Comparison of ENCODE assay signal across 8 cellular contexts in genomic region chr15:78033864-78034263, GRCh38. TPM values are rescaled to one million over a fixed set of nuclear protein-coding genes. Genes with fewer than 3 reads are reported as not detected.
DNase-seq lines count a peak whose midpoint lies in the region; ATAC-seq and TF ChIP-seq lines count a peak whose summit lies in the region.

No MANE protein-coding gene starts in this region.

- CTCF ChIA-PET in activated naive CD4-positive, alpha-beta T cell treated with anti-CD3 and anti-CD28 coated beads, Interleukin-2, amount 10 ng/mL, durations not matched to agents 7 days and 5 days (lab: Charles Lee), result interaction anchor here (1.2 to 4.0 kb wide), 11 partner anchors 9 to 75 kb away, joined by 3 to 33 read pairs (median 5); no protein-coding TSS in a partner anchor
- CTCF ChIA-PET in RWPE1 (lab: Yijun Ruan, JAX), result interaction anchor here (0.6 kb wide), 1 partner anchor 889 kb away, joined by 3 read pairs; no protein-coding TSS in a partner anchor

- in situ Hi-C loops in GM13976 (cut with MboI; ENCODE audit: low sequenced_read_pairs, unreplicated experiment), result no loop called here

- POLR2A ChIA-PET in RWPE1 (lab: Yijun Ruan, JAX; ENCODE audit: low non-redundant PET), result no interaction called here

- H3K4me1 ChIP-seq in GM23338 (ENCODE audit: insufficient read depth), result no peaks in the 10 kb centered on the region

- peak; percentile 16 for ATAC-seq in GM18517 (IDR thresholded peaks at IDR 0.05; ENCODE audit: unreplicated experiment)
- ATAC-seq in GM23338, result no peak

- DNase-seq in NCI-H2081 treated with DMSO at 0.1 percent for 48 hours (lab: John Stamatoyannopoulos, UW) (peak; percentile 65), posterior vena cava (ENCODE audit: low spot score) (peak; percentile 2), GM23338 (ENCODE audit: low spot score) (no peak), SIG-M5 treated with dmso at 0.1 percent for 504 hours (lab: John Stamatoyannopoulos, UW; ENCODE audit: unreplicated experiment) (no peak), GM13976 (ENCODE audit: low spot score) (no peak), RWPE1 (ENCODE audit: low spot score) (no peak)
- DNase-seq in activated naive CD4-positive, alpha-beta T cell treated with anti-CD3 and anti-CD28 coated beads, Interleukin-2, amount 10 ng/mL, durations not matched to agents 7 days and 5 days, result no peak

- no peak overlapping the region for H3K4me2 ChIP-seq in GM23338

- H3K9me2 ChIP-seq in GM23338 (ENCODE audit: insufficient read depth), result no peaks in the 10 kb centered on the region

- no peaks in the 10 kb centered on the region for H3F3A ChIP-seq in GM23338 (replicated peaks; ENCODE audit: low read depth)

- H4K20me1 ChIP-seq in GM23338 (replicated peaks; ENCODE audit: insufficient read depth), result no peaks in the 10 kb centered on the region

- H3K36me3 Mint-ChIP-seq in activated naive CD4-positive, alpha-beta T cell treated with anti-CD3 and anti-CD28 coated beads, Interleukin-2, amount 10 ng/mL, durations not matched to agents 7 days and 5 days, result peaks cover 57% of the 10 kb centered on the region
- H3K36me3 Mint-ChIP-seq in GM23338 (ENCODE audit: low read depth), result no peaks in the 10 kb centered on the region

- no peaks in the 10 kb centered on the region for H3K27me3 ChIP-seq in GM23338 (ENCODE audit: insufficient read depth)

- H3K4me1 Mint-ChIP-seq in activated naive CD4-positive, alpha-beta T cell treated with anti-CD3 and anti-CD28 coated beads, Interleukin-2, amount 10 ng/mL, durations not matched to agents 7 days and 5 days, result peaks cover 73% of the 10 kb centered on the region
- peaks cover 11% of the 10 kb centered on the region for H3K4me1 Mint-ChIP-seq in GM23338

- no peak overlapping the region for H2AFZ ChIP-seq in GM23338

- no peak overlapping the region for H3K4me3 Mint-ChIP-seq in activated naive CD4-positive, alpha-beta T cell treated with anti-CD3 and anti-CD28 coated beads, Interleukin-2, amount 10 ng/mL, durations not matched to agents 7 days and 5 days
- H3K4me3 Mint-ChIP-seq in GM23338, result no peak overlapping the region

- intact Hi-C loops in posterior vena cava (cut with DNase I), result no loop called here

- peak overlapping the region; percentile 24 for H3K27ac Mint-ChIP-seq in activated naive CD4-positive, alpha-beta T cell treated with anti-CD3 and anti-CD28 coated beads, Interleukin-2, amount 10 ng/mL, durations not matched to agents 7 days and 5 days
- H3K27ac Mint-ChIP-seq in GM23338, result no peak overlapping the region

- no peak for TF ChIP-seq CTCF in GM23338 (conservative IDR thresholded peaks at IDR 0.05; ENCODE audit: low read depth in 2 of 2)
- no peak for TF ChIP-seq CTCF in GM13976 (IDR thresholded peaks at IDR 0.05; ENCODE audit: borderline replicate concordance, control extremely low read depth, extremely low read depth, insufficient read depth, missing control alignments)
- no peak for TF ChIP-seq CTCF in RWPE1 (conservative IDR thresholded peaks at IDR 0.05; ENCODE audit: low read depth)

- H3K36me3 ChIP-seq in GM23338 (ENCODE audit: insufficient read depth), result no peaks in the 10 kb centered on the region

- no peaks in the 10 kb centered on the region for H3K27me3 Mint-ChIP-seq in activated naive CD4-positive, alpha-beta T cell treated with anti-CD3 and anti-CD28 coated beads, Interleukin-2, amount 10 ng/mL, durations not matched to agents 7 days and 5 days
- H3K27me3 Mint-ChIP-seq in GM23338 (ENCODE audit: insufficient read depth, low read depth, poor library complexity), result peaks cover 2% of the 10 kb centered on the region

- H3K27ac ChIP-seq in GM23338 (ENCODE audit: low read depth) (no peak overlapping the region), RWPE1 (no peak overlapping the region)

- no peaks in the 10 kb centered on the region for H3K9me3 Mint-ChIP-seq in activated naive CD4-positive, alpha-beta T cell treated with anti-CD3 and anti-CD28 coated beads, Interleukin-2, amount 10 ng/mL, durations not matched to agents 7 days and 5 days
- no peaks in the 10 kb centered on the region for H3K9me3 Mint-ChIP-seq in GM23338

- no peak overlapping the region for H3K4me3 ChIP-seq in GM23338

- H3K79me2 ChIP-seq in GM23338 (replicated peaks; ENCODE audit: insufficient read depth), result no peaks in the 10 kb centered on the region

TF ChIP-seq in GM23338, 12 proteins besides CTCF, POLR2A, EP300 and RAD21 (continues in another document):
- no peak for TF ChIP-seq ETS1 (IDR thresholded peaks at IDR 0.05)
- no peak for TF ChIP-seq EZH2phosphoT487 (IDR thresholded peaks at IDR 0.05; ENCODE audit: unreplicated experiment)
- no peak for TF ChIP-seq ZNF331 (CRISPR knock-in tag; IDR thresholded peaks at IDR 0.05; ENCODE audit: low read depth)
- TF ChIP-seq, protein P1, sequence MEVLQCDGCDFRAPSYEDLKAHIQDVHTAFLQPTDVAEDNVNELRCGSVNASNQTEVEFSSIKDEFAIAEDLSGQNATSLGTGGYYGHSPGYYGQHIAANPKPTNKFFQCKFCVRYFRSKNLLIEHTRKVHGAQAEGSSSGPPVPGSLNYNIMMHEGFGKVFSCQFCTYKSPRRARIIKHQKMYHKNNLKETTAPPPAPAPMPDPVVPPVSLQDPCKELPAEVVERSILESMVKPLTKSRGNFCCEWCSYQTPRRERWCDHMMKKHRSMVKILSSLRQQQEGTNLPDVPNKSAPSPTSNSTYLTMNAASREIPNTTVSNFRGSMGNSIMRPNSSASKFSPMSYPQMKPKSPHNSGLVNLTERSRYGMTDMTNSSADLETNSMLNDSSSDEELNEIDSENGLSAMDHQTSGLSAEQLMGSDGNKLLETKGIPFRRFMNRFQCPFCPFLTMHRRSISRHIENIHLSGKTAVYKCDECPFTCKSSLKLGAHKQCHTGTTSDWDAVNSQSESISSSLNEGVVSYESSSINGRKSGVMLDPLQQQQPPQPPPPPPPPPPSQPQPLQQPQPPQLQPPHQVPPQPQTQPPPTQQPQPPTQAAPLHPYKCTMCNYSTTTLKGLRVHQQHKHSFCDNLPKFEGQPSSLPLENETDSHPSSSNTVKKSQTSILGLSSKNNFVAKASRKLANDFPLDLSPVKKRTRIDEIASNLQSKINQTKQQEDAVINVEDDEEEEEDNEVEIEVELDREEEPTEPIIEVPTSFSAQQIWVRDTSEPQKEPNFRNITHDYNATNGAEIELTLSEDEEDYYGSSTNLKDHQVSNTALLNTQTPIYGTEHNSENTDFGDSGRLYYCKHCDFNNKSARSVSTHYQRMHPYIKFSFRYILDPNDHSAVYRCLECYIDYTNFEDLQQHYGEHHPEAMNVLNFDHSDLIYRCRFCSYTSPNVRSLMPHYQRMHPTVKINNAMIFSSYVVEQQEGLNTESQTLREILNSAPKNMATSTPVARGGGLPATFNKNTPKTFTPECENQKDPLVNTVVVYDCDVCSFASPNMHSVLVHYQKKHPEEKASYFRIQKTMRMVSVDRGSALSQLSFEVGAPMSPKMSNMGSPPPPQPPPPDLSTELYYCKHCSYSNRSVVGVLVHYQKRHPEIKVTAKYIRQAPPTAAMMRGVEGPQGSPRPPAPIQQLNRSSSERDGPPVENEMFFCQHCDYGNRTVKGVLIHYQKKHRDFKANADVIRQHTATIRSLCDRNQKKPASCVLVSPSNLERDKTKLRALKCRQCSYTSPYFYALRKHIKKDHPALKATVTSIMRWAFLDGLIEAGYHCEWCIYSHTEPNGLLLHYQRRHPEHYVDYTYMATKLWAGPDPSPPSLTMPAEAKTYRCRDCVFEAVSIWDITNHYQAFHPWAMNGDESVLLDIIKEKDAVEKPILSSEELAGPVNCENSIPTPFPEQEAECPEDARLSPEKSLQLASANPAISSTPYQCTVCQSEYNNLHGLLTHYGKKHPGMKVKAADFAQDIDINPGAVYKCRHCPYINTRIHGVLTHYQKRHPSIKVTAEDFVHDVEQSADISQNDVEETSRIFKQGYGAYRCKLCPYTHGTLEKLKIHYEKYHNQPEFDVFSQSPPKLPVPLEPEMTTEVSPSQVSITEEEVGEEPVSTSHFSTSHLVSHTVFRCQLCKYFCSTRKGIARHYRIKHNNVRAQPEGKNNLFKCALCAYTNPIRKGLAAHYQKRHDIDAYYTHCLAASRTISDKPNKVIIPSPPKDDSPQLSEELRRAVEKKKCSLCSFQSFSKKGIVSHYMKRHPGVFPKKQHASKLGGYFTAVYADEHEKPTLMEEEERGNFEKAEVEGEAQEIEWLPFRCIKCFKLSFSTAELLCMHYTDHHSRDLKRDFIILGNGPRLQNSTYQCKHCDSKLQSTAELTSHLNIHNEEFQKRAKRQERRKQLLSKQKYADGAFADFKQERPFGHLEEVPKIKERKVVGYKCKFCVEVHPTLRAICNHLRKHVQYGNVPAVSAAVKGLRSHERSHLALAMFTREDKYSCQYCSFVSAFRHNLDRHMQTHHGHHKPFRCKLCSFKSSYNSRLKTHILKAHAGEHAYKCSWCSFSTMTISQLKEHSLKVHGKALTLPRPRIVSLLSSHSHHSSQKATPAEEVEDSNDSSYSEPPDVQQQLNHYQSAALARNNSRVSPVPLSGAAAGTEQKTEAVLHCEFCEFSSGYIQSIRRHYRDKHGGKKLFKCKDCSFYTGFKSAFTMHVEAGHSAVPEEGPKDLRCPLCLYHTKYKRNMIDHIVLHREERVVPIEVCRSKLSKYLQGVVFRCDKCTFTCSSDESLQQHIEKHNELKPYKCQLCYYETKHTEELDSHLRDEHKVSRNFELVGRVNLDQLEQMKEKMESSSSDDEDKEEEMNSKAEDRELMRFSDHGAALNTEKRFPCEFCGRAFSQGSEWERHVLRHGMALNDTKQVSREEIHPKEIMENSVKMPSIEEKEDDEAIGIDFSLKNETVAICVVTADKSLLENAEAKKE (CRISPR knock-in tag; IDR thresholded peaks at IDR 0.05), result no peak

RNA-seq across cellular contexts. Expression of gene TBC1D2B, which starts 43.6 kb away (rescaled TPM):
- 10 to 100 TPM; 46.5 to 57.9 TPM for total RNA-seq in posterior vena cava
- 17.0 and 17.8 TPM in 2 replicates for total RNA-seq in GM23338 (2014; rRNA removed; shearing (Covaris generic))
- 3.6 and 5.2 TPM in 2 replicates for polyA plus RNA-seq in GM23338 (2016; fragmentation: Nextera tagmentation; extraction: Ambion mirVana)

RNA-seq across cellular contexts. Expression of gene SH2D7, which starts 58.5 kb away (rescaled TPM):
- not detected for total RNA-seq in posterior vena cava
- not detected in 2 replicates for total RNA-seq in GM23338 (2014; rRNA removed; shearing (Covaris generic))
- 0.31 and 0.33 TPM in 2 replicates for polyA plus RNA-seq in GM23338 (2016; fragmentation: Nextera tagmentation; extraction: Ambion mirVana)

Comparison
In these comparisons a context has a peak if more than half of its experiments do, and no peak if none do; other contexts are left out.
1. DNase-seq: peak in NCI-H2081 treated with DMSO at 0.1 percent for 48 hours (single experiment) and posterior vena cava (single experiment); none in activated naive CD4-positive, alpha-beta T cell treated with anti-CD3 and anti-CD28 coated beads, Interleukin-2, amount 10 ng/mL, durations not matched to agents 7 days and 5 days (single experiment), GM23338 (single experiment), SIG-M5 treated with dmso at 0.1 percent for 504 hours (single experiment), GM13976 (single experiment) and RWPE1 (single experiment).